6 cellular contexts compared by ENCODE assay signal in the genomic region with DNA sequence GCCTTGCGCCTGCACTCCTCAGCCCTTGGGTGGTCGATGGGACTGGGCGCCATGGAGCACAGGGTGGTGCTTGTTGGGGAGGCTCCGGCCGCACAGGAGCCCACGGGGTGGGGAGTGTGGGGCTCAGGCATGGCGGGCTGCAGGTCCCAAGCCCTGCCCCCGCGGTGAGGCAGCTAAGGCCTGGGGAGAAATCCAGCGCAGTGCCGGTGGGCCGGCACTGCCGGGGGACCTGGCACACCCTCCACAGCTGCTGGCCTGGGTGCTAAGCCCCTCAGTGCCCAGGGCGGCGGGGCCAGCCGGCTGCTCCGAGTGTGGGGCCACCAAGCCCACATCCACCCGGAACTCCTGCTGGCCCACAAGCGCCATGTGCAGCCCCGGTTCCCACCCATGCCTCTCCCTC.
"Had no signal": no experiment of that assay in that cellular context is flagged by ENCODE, and none has a peak within 500 bp of the region (broad histone marks: within the 10 kb centered on the region; RNA-seq: fewer than 3 reads in every experiment).

No MANE protein-coding gene starts in this region.

- ATAC-seq: GM23338, HepG2 had no signal

- H3K27ac ChIP-seq: HL-60 had no signal

- H3K4me3 Mint-ChIP-seq: GM23338, H9, IgD-negative memory B cell had no signal

- H3K4me3 ChIP-seq: GM23338 had no signal

- H3K9me3 Mint-ChIP-seq: IgD-negative memory B cell had no signal

- H3K27ac Mint-ChIP-seq: GM23338, H9, IgD-negative memory B cell had no signal

- H2AFZ ChIP-seq: GM23338 had no signal

- H3K4me2 ChIP-seq: GM23338 had no signal

- DNase-seq: H9, HCEC 1CT had no signal
